Comparison of ENCODE assay signal across 1 cellular context in genomic region chr17:40341808-40342574, GRCh38.
TF ChIP-seq lines count a peak whose summit lies in the region.

No MANE protein-coding gene starts in this region.

TF ChIP-seq in SK-N-SH treated with all-trans-retinoic acid at 6 μM for 48 hours, 23 proteins besides CTCF, POLR2A, EP300 and RAD21 (continued from another document):
- TF ChIP-seq, protein P1, sequence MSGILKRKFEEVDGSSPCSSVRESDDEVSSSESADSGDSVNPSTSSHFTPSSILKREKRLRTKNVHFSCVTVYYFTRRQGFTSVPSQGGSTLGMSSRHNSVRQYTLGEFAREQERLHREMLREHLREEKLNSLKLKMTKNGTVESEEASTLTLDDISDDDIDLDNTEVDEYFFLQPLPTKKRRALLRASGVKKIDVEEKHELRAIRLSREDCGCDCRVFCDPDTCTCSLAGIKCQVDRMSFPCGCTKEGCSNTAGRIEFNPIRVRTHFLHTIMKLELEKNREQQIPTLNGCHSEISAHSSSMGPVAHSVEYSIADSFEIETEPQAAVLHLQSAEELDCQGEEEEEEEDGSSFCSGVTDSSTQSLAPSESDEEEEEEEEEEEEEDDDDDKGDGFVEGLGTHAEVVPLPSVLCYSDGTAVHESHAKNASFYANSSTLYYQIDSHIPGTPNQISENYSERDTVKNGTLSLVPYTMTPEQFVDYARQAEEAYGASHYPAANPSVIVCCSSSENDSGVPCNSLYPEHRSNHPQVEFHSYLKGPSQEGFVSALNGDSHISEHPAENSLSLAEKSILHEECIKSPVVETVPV (CRISPR knock-in tag; IDR thresholded peaks at IDR 0.05), result 0 out of 2 replicates have a peak, but pooled peaks have one; percentile 21
- TF ChIP-seq ZFP30 (CRISPR knock-in tag; IDR thresholded peaks at IDR 0.05), result no peak
- no peak for TF ChIP-seq RARB (CRISPR knock-in tag; IDR thresholded peaks at IDR 0.05)
- TF ChIP-seq ZC3H10 (CRISPR knock-in tag; IDR thresholded peaks at IDR 0.05), result no peak
- TF ChIP-seq OSR1 (CRISPR knock-in tag; IDR thresholded peaks at IDR 0.05), result no peak
- no peak for TF ChIP-seq BACH2 (CRISPR knock-in tag; IDR thresholded peaks at IDR 0.05; ENCODE audit: borderline replicate concordance)
- peak; percentile 57; the same call in 1 of the 2 replicates for TF ChIP-seq CREB5 (CRISPR knock-in tag; IDR thresholded peaks at IDR 0.05; ENCODE audit: low read depth)
- TF ChIP-seq GLIS3 (CRISPR knock-in tag; IDR thresholded peaks at IDR 0.05), result no peak
- TF ChIP-seq, protein P2, sequence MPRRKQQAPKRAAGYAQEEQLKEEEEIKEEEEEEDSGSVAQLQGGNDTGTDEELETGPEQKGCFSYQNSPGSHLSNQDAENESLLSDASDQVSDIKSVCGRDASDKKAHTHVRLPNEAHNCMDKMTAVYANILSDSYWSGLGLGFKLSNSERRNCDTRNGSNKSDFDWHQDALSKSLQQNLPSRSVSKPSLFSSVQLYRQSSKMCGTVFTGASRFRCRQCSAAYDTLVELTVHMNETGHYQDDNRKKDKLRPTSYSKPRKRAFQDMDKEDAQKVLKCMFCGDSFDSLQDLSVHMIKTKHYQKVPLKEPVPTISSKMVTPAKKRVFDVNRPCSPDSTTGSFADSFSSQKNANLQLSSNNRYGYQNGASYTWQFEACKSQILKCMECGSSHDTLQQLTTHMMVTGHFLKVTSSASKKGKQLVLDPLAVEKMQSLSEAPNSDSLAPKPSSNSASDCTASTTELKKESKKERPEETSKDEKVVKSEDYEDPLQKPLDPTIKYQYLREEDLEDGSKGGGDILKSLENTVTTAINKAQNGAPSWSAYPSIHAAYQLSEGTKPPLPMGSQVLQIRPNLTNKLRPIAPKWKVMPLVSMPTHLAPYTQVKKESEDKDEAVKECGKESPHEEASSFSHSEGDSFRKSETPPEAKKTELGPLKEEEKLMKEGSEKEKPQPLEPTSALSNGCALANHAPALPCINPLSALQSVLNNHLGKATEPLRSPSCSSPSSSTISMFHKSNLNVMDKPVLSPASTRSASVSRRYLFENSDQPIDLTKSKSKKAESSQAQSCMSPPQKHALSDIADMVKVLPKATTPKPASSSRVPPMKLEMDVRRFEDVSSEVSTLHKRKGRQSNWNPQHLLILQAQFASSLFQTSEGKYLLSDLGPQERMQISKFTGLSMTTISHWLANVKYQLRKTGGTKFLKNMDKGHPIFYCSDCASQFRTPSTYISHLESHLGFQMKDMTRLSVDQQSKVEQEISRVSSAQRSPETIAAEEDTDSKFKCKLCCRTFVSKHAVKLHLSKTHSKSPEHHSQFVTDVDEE (CRISPR knock-in tag; IDR thresholded peaks at IDR 0.05), result no peak
- TF ChIP-seq SNAI2 (CRISPR knock-in tag; IDR thresholded peaks at IDR 0.05), result no peak
- no peak for TF ChIP-seq ZNF8 (CRISPR knock-in tag; IDR thresholded peaks at IDR 0.05)
- TF ChIP-seq, protein P3, sequence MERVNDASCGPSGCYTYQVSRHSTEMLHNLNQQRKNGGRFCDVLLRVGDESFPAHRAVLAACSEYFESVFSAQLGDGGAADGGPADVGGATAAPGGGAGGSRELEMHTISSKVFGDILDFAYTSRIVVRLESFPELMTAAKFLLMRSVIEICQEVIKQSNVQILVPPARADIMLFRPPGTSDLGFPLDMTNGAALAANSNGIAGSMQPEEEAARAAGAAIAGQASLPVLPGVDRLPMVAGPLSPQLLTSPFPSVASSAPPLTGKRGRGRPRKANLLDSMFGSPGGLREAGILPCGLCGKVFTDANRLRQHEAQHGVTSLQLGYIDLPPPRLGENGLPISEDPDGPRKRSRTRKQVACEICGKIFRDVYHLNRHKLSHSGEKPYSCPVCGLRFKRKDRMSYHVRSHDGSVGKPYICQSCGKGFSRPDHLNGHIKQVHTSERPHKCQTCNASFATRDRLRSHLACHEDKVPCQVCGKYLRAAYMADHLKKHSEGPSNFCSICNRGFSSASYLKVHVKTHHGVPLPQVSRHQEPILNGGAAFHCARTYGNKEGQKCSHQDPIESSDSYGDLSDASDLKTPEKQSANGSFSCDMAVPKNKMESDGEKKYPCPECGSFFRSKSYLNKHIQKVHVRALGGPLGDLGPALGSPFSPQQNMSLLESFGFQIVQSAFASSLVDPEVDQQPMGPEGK (CRISPR knock-in tag; IDR thresholded peaks at IDR 0.05; ENCODE audit: borderline replicate concordance), result 0 out of 2 replicates have a peak, but pooled peaks have one; percentile 17
- no peak for TF ChIP-seq ZNF565 (CRISPR knock-in tag; conservative IDR thresholded peaks at IDR 0.05; ENCODE audit: low read depth)
TF ChIP-seq in SK-N-SH treated with all-trans-retinoic acid at 6 μM for 48 hours: peak in this region for 4.
